In the genomic region with DNA sequence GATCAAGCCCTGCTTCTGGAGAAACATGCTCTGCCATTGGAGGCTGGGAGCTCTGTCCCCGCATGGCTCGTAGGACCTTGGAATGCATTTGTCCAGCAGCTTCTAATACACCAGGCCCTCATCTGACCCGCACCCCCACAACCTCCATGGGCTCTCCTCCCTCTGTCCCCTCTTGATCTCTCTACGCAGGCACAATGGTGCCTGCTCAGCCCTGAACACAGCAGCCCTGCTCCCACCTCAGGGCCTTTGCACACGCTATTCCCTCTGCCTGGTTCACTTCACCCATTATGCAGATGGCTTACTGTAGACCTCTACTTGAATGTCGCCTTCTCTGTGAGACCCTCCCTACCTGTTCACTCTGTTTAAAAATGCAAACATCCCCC, we compare ENCODE assay signal across 14 cellular contexts. TPM values are rescaled to one million over a fixed set of nuclear protein-coding genes. Genes with fewer than 3 reads are reported as not detected.
A peak's percentile ranks its signal among the peaks of the same experiment; 100 is the strongest.
DNase-seq lines count a peak whose midpoint lies in the region; ATAC-seq, FAIRE-seq and TF ChIP-seq lines count a peak whose summit lies in the region.
"Had no signal": no experiment of that assay in that cellular context is flagged by ENCODE, and none has a peak within 500 bp of the region (broad histone marks: within the 10 kb centered on the region; RNA-seq: fewer than 3 reads in every experiment).

No MANE protein-coding gene starts in this region.

- TF ChIP-seq EP300 in esophagus muscularis mucosa (IDR thresholded peaks at IDR 0.05) = no peak

- no peak overlapping the region for H3K4me3 Mint-ChIP-seq in progenitor cell of endocrine pancreas (ENCODE audit: low read depth)

- H3K9me3 ChIP-seq in RWPE2 (ENCODE audit: severe bottlenecking) (no peaks in the 10 kb centered on the region), esophagus muscularis mucosa (no peaks in the 10 kb centered on the region)
- H3K9me3 ChIP-seq: HAP-1, mucosa of descending colon had no signal

- H3K27me3 Mint-ChIP-seq in progenitor cell of endocrine pancreas = peaks cover 10% of the 10 kb centered on the region

- H3K9me3 Mint-ChIP-seq in progenitor cell of endocrine pancreas (ENCODE audit: low read depth) = no peaks in the 10 kb centered on the region

- H3K36me3 Mint-ChIP-seq in progenitor cell of endocrine pancreas (ENCODE audit: insufficient read depth) = no peaks in the 10 kb centered on the region

- peaks cover 13% of the 10 kb centered on the region for H3K4me1 Mint-ChIP-seq in progenitor cell of endocrine pancreas (ENCODE audit: low read depth)

- H3K27me3 ChIP-seq in RWPE2 (ENCODE audit: insufficient read depth, poor library complexity, severe bottlenecking) = no peaks in the 10 kb centered on the region
- H3K27me3 ChIP-seq in esophagus muscularis mucosa = no peaks in the 10 kb centered on the region

- 95% methylated on average over 6 of the region's 6 CpGs for WGBS in esophagus muscularis mucosa

- peak; percentile 42 for DNase-seq in activated CD4-positive, CD25-positive, alpha-beta regulatory T cell treated with anti-CD3 and anti-CD28 coated beads, Interleukin-2, amount 50 U/mL, for 72 hours
- DNase-seq in activated CD4-positive, CD25-positive, alpha-beta regulatory T cell (lab: John Stamatoyannopoulos, UW) = no peak
- DNase-seq in RWPE2 (ENCODE audit: low spot score) (no peak), esophagus muscularis mucosa (ENCODE audit: extremely low spot score) (no peak), T-helper 9 cell (no peak), HTR-8/SVneo (ENCODE audit: insufficient read length, low spot score) (no peak), progenitor cell of endocrine pancreas (ENCODE audit: low spot score, unreplicated experiment) (no peak)
- DNase-seq: 8988T, mucosa of descending colon, NCI-H2171 had no signal

- H3K27ac Mint-ChIP-seq in progenitor cell of endocrine pancreas = no peak overlapping the region

- H3K27ac ChIP-seq in RWPE2 (ENCODE audit: poor library complexity, severe bottlenecking) (peak overlapping the region; percentile 0), esophagus muscularis mucosa (replicated peaks in 1 of 4) (peak overlapping the region; percentile 60 to 74 (median 68)), skin epidermis (peak overlapping the region in 16 of 21 experiments; percentile 24 to 89 (median 62))

- TF ChIP-seq POLR2A in esophagus muscularis mucosa (IDR thresholded peaks at IDR 0.05; ENCODE audit: low read depth) = no peak

- H3K36me3 ChIP-seq in RWPE2 (ENCODE audit: low read depth) (no peaks in the 10 kb centered on the region), esophagus muscularis mucosa (no peaks in the 10 kb centered on the region)
- H3K36me3 ChIP-seq: HAP-1 had no signal

- TF ChIP-seq CTCF in RWPE2 (IDR thresholded peaks at IDR 0.05; ENCODE audit: poor library complexity, severe bottlenecking) (no peak), esophagus muscularis mucosa (IDR thresholded peaks at IDR 0.05) (no peak), progenitor cell of endocrine pancreas (IDR thresholded peaks at IDR 0.05; ENCODE audit: unreplicated experiment) (no peak)

- intact Hi-C loops in esophagus muscularis mucosa (cut with DNase I) = no loop called here

- ATAC-seq in RWPE2 (ENCODE audit: low read depth) = no peak; the same call in 2 of the 3 replicates

- H3K4me3 ChIP-seq in RWPE2 (ENCODE audit: severe bottlenecking) (no peak overlapping the region), esophagus muscularis mucosa (no peak overlapping the region), skin epidermis (no peak overlapping the region)
- H3K4me3 ChIP-seq: GM12878, HAP-1, mucosa of descending colon had no signal

- H3K4me1 ChIP-seq in RWPE2 (ENCODE audit: insufficient read depth, poor library complexity, severe bottlenecking) (no peaks in the 10 kb centered on the region), esophagus muscularis mucosa (peaks cover 30 to 40% (median 37%) of the 10 kb centered on the region in 4 donors)
- H3K4me1 ChIP-seq: HAP-1 had no signal

- no peak for FAIRE-seq in HTR-8/SVneo (lab: Jason Lieb, UNC)
- FAIRE-seq: endometrium, GM12878 had no signal

RNA-seq across cellular contexts. Expression of a gene that starts 27.0 kb away (rescaled TPM):
- total RNA-seq in esophagus muscularis mucosa = 100 to 1,000 TPM; 107 to 217 (median 130) TPM
- total RNA-seq in progenitor cell of endocrine pancreas = 18.4 and 19.3 TPM in 2 replicates

Comparison
In these comparisons a context has a peak if more than half of its experiments do, and no peak if none do; other contexts are left out.
1. H3K27ac ChIP-seq: peak in every context shown above with its lines; median percentile 68 in esophagus muscularis mucosa; 62 in skin epidermis; 0 in RWPE2.